In genomic region chr2:240166761-240167587, GRCh38 we compare ENCODE assay signal across 2 cellular contexts.
TF ChIP-seq lines count a peak whose summit lies in the region.

No MANE protein-coding gene starts in this region.

TF ChIP-seq in HepG2, 621 proteins besides CTCF, POLR2A, EP300 and RAD21:
- TF ChIP-seq ZHX2 (IDR thresholded peaks at IDR 0.05; ENCODE audit: low read depth): no peak
- TF ChIP-seq ZHX2 (CRISPR knock-in tag; IDR thresholded peaks at IDR 0.05; ENCODE audit: borderline replicate concordance): no peak
- TF ChIP-seq ZNF280D (CRISPR knock-in tag; IDR thresholded peaks at IDR 0.05): no peak
- no peak for TF ChIP-seq ZNF281 (CRISPR knock-in tag; IDR thresholded peaks at IDR 0.05; ENCODE audit: borderline replicate concordance)
- TF ChIP-seq GATA4 (IDR thresholded peaks at IDR 0.05; ENCODE audit: borderline replicate concordance, low read depth): no peak
- no peak for TF ChIP-seq ZFP41 (CRISPR knock-in tag; IDR thresholded peaks at IDR 0.05; ENCODE audit: borderline replicate concordance)
- TF ChIP-seq ZBTB1 (CRISPR knock-in tag; IDR thresholded peaks at IDR 0.05; ENCODE audit: borderline replicate concordance): no peak
- no peak for TF ChIP-seq YY1 (IDR thresholded peaks at IDR 0.05; ENCODE audit: insufficient read depth, insufficient replicate concordance, low read depth, low read length)
- no peak for TF ChIP-seq ZNF83 (CRISPR knock-in tag; IDR thresholded peaks at IDR 0.05; ENCODE audit: borderline replicate concordance)
- TF ChIP-seq ARNT (IDR thresholded peaks at IDR 0.05): no peak
- TF ChIP-seq ZNF446 (CRISPR knock-in tag; IDR thresholded peaks at IDR 0.05): no peak
- no peak for TF ChIP-seq KLF11 (CRISPR knock-in tag; IDR thresholded peaks at IDR 0.05)
- TF ChIP-seq NAIF1 (CRISPR knock-in tag; IDR thresholded peaks at IDR 0.05; ENCODE audit: borderline replicate concordance): no peak
- no peak for TF ChIP-seq TP53 (CRISPR knock-in tag; conservative IDR thresholded peaks at IDR 0.05)
- TF ChIP-seq ZNF10 (CRISPR knock-in tag; IDR thresholded peaks at IDR 0.05; ENCODE audit: borderline replicate concordance, low read depth): no peak
TF ChIP-seq in HepG2: peak in this region for 0.

TF ChIP-seq in HEK293T, 16 proteins besides CTCF, POLR2A, EP300 and RAD21:
- TF ChIP-seq FOXM1 (IDR thresholded peaks at IDR 0.05; ENCODE audit: borderline replicate concordance): no peak
- no peak for TF ChIP-seq CTBP1 (IDR thresholded peaks at IDR 0.05; ENCODE audit: borderline replicate concordance)
- no peak for TF ChIP-seq TARDBP (IDR thresholded peaks at IDR 0.05)
- TF ChIP-seq ELF4 (IDR thresholded peaks at IDR 0.05): no peak
- no peak for TF ChIP-seq FOXA1 (IDR thresholded peaks at IDR 0.05)
- TF ChIP-seq NFRKB (IDR thresholded peaks at IDR 0.05): no peak
- no peak for TF ChIP-seq LEF1 (IDR thresholded peaks at IDR 0.05; ENCODE audit: borderline replicate concordance)
- TF ChIP-seq SP1 (IDR thresholded peaks at IDR 0.05): no peak
- TF ChIP-seq ARNT (IDR thresholded peaks at IDR 0.05): no peak
- no peak for TF ChIP-seq L3MBTL2 (conservative IDR thresholded peaks at IDR 0.05)
- TF ChIP-seq FOXK2 (IDR thresholded peaks at IDR 0.05): no peak
